11 cellular contexts compared by ENCODE assay signal in the genomic region with DNA sequence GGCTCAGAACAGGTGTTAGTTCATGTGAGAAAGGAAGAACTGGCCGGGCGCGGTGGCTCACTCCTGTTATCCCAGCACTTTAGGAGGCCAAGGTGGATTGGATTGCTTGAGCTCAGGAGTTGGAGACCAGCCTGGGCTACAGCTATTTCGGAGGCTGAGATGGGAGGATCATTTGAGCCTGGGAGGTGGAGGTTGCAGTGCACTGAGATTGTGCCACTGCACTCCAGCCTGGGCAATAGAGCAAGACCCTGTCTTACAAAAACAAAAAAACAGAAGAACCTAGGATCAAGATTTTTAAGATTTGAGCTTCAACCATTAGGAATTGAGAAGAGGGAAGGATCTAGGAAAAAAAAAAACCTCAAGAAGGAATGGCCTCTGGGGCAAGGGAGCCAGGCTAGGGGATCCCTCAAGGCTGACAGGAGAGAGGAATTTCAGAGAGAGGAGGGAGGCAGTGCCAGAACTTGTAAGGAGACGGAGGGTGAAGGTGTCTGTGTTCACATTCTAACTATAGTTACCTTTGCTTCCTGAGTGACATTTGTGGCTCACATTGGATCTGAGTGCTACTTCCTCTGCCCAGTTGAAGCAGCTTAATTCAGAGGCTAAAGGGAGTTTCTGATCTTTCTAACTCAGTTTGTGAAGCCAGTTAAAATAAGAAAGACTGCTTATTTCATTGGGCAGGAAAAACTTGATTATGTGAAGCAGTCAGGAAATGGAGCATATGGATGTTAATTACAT. TPM values are rescaled to one million over a fixed set of nuclear protein-coding genes. Genes with fewer than 3 reads are reported as not detected.
A peak's percentile ranks its signal among the peaks of the same experiment; 100 is the strongest.
DNase-seq lines count a peak whose midpoint lies in the region; ATAC-seq and TF ChIP-seq lines count a peak whose summit lies in the region.
"Had no signal": no experiment of that assay in that cellular context is flagged by ENCODE, and none has a peak within 500 bp of the region (broad histone marks: within the 10 kb centered on the region; RNA-seq: fewer than 3 reads in every experiment).

No MANE protein-coding gene starts in this region.

- H3K9me3 ChIP-seq in MM.1S (replicated peaks; ENCODE audit: insufficient read depth, low read length) = no peaks in the 10 kb centered on the region
- H3K9me3 ChIP-seq in duodenal mucosa (ENCODE audit: control insufficient read depth in 1 of 2, low read length in 2 of 2) = no peaks in the 10 kb centered on the region
- H3K9me3 ChIP-seq in smooth muscle cell (replicated peaks; ENCODE audit: low read depth) = no peaks in the 10 kb centered on the region
- H3K9me3 ChIP-seq: tibial artery had no signal

- peaks cover 0 to 31% of the 10 kb centered on the region in 2 donors for H3K36me3 Mint-ChIP-seq in activated naive CD4-positive, alpha-beta T cell treated with anti-CD3 and anti-CD28 coated beads, Interleukin-2, amount 50 U/mL, for 72 hours

- H4K20me1 ChIP-seq in MM.1S (ENCODE audit: insufficient read depth, low read length) = no peaks in the 10 kb centered on the region
- H4K20me1 ChIP-seq in smooth muscle cell (ENCODE audit: low read depth) = peaks cover 100% of the 10 kb centered on the region

- no peaks in the 10 kb centered on the region for H3K9me3 Mint-ChIP-seq in activated naive CD4-positive, alpha-beta T cell treated with anti-CD3 and anti-CD28 coated beads, Interleukin-2, amount 50 U/mL, for 72 hours

- H3K79me2 ChIP-seq in MM.1S (ENCODE audit: low read length) (peaks cover 100% of the 10 kb centered on the region), smooth muscle cell (ENCODE audit: low read depth) (peaks cover 100% of the 10 kb centered on the region)

- H3K9ac ChIP-seq in MM.1S (ENCODE audit: low read length) = peak overlapping the region; percentile 63
- peak overlapping the region; percentile 28 to 34 for H3K9ac ChIP-seq in duodenal mucosa (ENCODE audit: low read depth in 1 of 2, low read length in 2 of 2)
- no peak overlapping the region for H3K9ac ChIP-seq in smooth muscle cell (ENCODE audit: low read depth)

- H3K27me3 ChIP-seq in MM.1S (replicated peaks; ENCODE audit: insufficient read depth, low read length) (no peaks in the 10 kb centered on the region), duodenal mucosa (ENCODE audit: control insufficient read depth in 1 of 2, insufficient read depth in 2 of 2, low read length in 2 of 2) (no peaks in the 10 kb centered on the region), smooth muscle cell (ENCODE audit: low read depth) (no peaks in the 10 kb centered on the region)
- H3K27me3 ChIP-seq: tibial artery had no signal

- H3K4me2 ChIP-seq in MM.1S (ENCODE audit: low read depth, low read length) = peak overlapping the region; percentile 76
- no peak overlapping the region for H3K4me2 ChIP-seq in smooth muscle cell

- peaks cover 24% of the 10 kb centered on the region for H3K36me3 ChIP-seq in MM.1S (replicated peaks; ENCODE audit: insufficient read depth, low read length)
- H3K36me3 ChIP-seq in duodenal mucosa (ENCODE audit: control insufficient read depth in 1 of 2, insufficient read depth in 2 of 2, low read length in 2 of 2) = no peaks in the 10 kb centered on the region
- H3K36me3 ChIP-seq in smooth muscle cell (ENCODE audit: low read depth) = no peaks in the 10 kb centered on the region
- H3K36me3 ChIP-seq: tibial artery had no signal

- no peaks in the 10 kb centered on the region for H3K9me2 ChIP-seq in MM.1S (replicated peaks; ENCODE audit: insufficient read depth, low read length)

- TF ChIP-seq CTCF in MM.1S (IDR thresholded peaks at IDR 0.05; ENCODE audit: low read length) (no peak), smooth muscle cell (IDR thresholded peaks at IDR 0.05; ENCODE audit: borderline replicate concordance, insufficient read depth, poor library complexity, severe bottlenecking) (no peak)

- H3K27ac Mint-ChIP-seq in activated naive CD4-positive, alpha-beta T cell treated with anti-CD3 and anti-CD28 coated beads, Interleukin-2, amount 50 U/mL, for 72 hours = peak overlapping the region; percentile 49 to 67

- no peak overlapping the region for H2AFZ ChIP-seq in MM.1S (ENCODE audit: low read length)
- H2AFZ ChIP-seq in smooth muscle cell (ENCODE audit: low read depth) = no peak overlapping the region

- WGBS in smooth muscle cell (ENCODE audit: low lambda C conversion rate) = 91% methylated on average over 5 of the region's 5 CpGs

- H3K4me1 ChIP-seq in MM.1S (ENCODE audit: low read length) = peaks cover 93% of the 10 kb centered on the region
- peaks cover 79 to 82% of the 10 kb centered on the region in 2 donors for H3K4me1 ChIP-seq in duodenal mucosa (ENCODE audit: control insufficient read depth in 1 of 2, insufficient read depth in 2 of 2, low read length in 2 of 2)
- peaks cover under 1% of the 10 kb centered on the region for H3K4me1 ChIP-seq in smooth muscle cell (ENCODE audit: low read depth)

- H3F3A ChIP-seq in MM.1S (ENCODE audit: insufficient read depth, low read length) = peaks cover 93% of the 10 kb centered on the region
- no peaks in the 10 kb centered on the region for H3F3A ChIP-seq in smooth muscle cell (ENCODE audit: low read depth)

- H3K4me3 ChIP-seq in MM.1S (ENCODE audit: low read length) (peak overlapping the region; percentile 12), duodenal mucosa (ENCODE audit: low read depth in 1 of 2, low read length in 2 of 2) (peak overlapping the region in 1 of 2 donors; percentile 12), smooth muscle cell (no peak overlapping the region)
- H3K4me3 ChIP-seq: tibial artery had no signal

- ATAC-seq in activated naive CD4-positive, alpha-beta T cell treated with anti-CD3 and anti-CD28 coated beads, Interleukin-2, amount 50 U/mL, for 72 hours = no peak

- H3K27ac ChIP-seq in MM.1S (ENCODE audit: low read length) = peak overlapping the region; percentile 92
- H3K27ac ChIP-seq in duodenal mucosa (ENCODE audit: low read depth, low read length) = no peak overlapping the region
- H3K27ac ChIP-seq in smooth muscle cell (ENCODE audit: low read depth) = peak overlapping the region; percentile 8
- H3K27ac ChIP-seq: tibial artery had no signal

- no peak for DNase-seq in activated naive CD4-positive, alpha-beta T cell treated with anti-CD3 and anti-CD28 coated beads, Interleukin-2, amount 50 U/mL, for 72 hours (ENCODE audit: low spot score in 2 of 2)
- no peak for DNase-seq in activated naive CD4-positive, alpha-beta T cell treated with anti-CD3 and anti-CD28 coated beads, Interleukin-2, amount 50 U/mL, for 16 hours
- peak; percentile 68 for DNase-seq in MM.1S
- DNase-seq in smooth muscle cell (lab: John Stamatoyannopoulos, UW; ENCODE audit: unreplicated experiment) = no peak
- no peak for DNase-seq in COR-L47 (lab: John Stamatoyannopoulos, UW)
- no peak for DNase-seq in ecto neural progenitor cell (ENCODE audit: low spot score)
- DNase-seq in C1 segment of cervical spinal cord (lab: John Stamatoyannopoulos, UW) = no peak
- DNase-seq: NCI-H2107, SHP77, tibial artery had no signal

RNA-seq across cellular contexts. Expression of gene CHMP4B, which starts 26.1 kb away (rescaled TPM):
- 10 to 100 TPM; 80.0 to 81.4 TPM for total RNA-seq in activated naive CD4-positive, alpha-beta T cell treated with anti-CD3 and anti-CD28 coated beads, Interleukin-2, amount 50 U/mL, for 72 hours
- 49.4 and 52.7 TPM in 2 replicates for total RNA-seq in smooth muscle cell
- polyA plus RNA-seq in smooth muscle cell = 6.2 and 7.1 TPM in 2 replicates
